In the genomic region with DNA sequence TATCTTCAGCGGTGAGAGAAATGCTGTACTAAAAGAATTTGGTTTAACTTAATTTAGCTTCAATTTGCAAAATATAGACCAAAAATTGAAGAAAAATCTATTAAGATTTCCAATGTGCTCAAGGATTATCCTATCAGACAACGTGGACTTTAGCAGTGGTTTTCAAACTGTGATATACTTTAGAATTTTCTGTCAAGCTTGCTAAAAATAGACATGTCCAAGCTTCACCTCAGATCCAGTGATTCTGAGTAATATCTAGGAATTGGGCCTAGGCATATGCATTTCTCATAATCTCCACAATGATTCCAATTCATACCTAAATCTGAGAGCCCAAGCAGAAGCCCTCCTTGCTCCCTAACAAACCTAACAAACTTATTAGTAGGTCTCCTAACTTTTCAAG, we compare ENCODE assay signal across 16 cellular contexts. TPM values are rescaled to one million over a fixed set of nuclear protein-coding genes. Genes with fewer than 3 reads are reported as not detected.
A peak's percentile ranks its signal among the peaks of the same experiment; 100 is the strongest.
DNase-seq lines count a peak whose midpoint lies in the region; ATAC-seq and TF ChIP-seq lines count a peak whose summit lies in the region.
"Had no signal": no experiment of that assay in that cellular context is flagged by ENCODE, and none has a peak within 500 bp of the region (broad histone marks: within the 10 kb centered on the region; RNA-seq: fewer than 3 reads in every experiment).

No MANE protein-coding gene starts in this region.

- H3K36me3 Mint-ChIP-seq in brain: peaks cover 5% of the 10 kb centered on the region

- H3K79me2 ChIP-seq in neural cell (replicated peaks; ENCODE audit: insufficient read depth, low read length): peaks cover 82% of the 10 kb centered on the region

- peak overlapping the region in 2 of 5 experiments; percentile 99 to 100 for H3K27ac Mint-ChIP-seq in brain
- H3K27ac Mint-ChIP-seq: B cell had no signal

- no peak overlapping the region for H3K4me3 ChIP-seq in BLaER1
- peak overlapping the region; percentile 85 for H3K4me3 ChIP-seq in HUES48 (ENCODE audit: low read depth, low read length)
- peak overlapping the region; percentile 80 for H3K4me3 ChIP-seq in neural cell (ENCODE audit: low read length)
- H3K4me3 ChIP-seq: lung had no signal

- H4K20me1 ChIP-seq in BLaER1 (peaks cover 77% of the 10 kb centered on the region), neural cell (ENCODE audit: insufficient read depth) (no peaks in the 10 kb centered on the region)

- H3K27ac ChIP-seq in BLaER1 (no peak overlapping the region), HUES48 (ENCODE audit: low read depth, low read length) (no peak overlapping the region), neural cell (ENCODE audit: low read length) (no peak overlapping the region)

- no peaks in the 10 kb centered on the region for H3K27me3 ChIP-seq in BLaER1
- H3K27me3 ChIP-seq in HUES48 (ENCODE audit: control insufficient read depth, insufficient read depth, low read length): no peaks in the 10 kb centered on the region
- no peaks in the 10 kb centered on the region for H3K27me3 ChIP-seq in neural cell (ENCODE audit: insufficient read depth, low read depth, low read length)

- peak overlapping the region; percentile 24 to 99 (median 97) for H3K4me3 Mint-ChIP-seq in brain

- TF ChIP-seq EP300 in neural cell (conservative IDR thresholded peaks at IDR 0.05; ENCODE audit: poor library complexity, severe bottlenecking): no peak

- TF ChIP-seq RAD21 in neural cell (conservative IDR thresholded peaks at IDR 0.05): no peak

- H3K4me1 ChIP-seq in BLaER1: peaks cover 33% of the 10 kb centered on the region
- peaks cover 56% of the 10 kb centered on the region for H3K4me1 ChIP-seq in HUES48 (ENCODE audit: control insufficient read depth, insufficient read depth, low read length)

- peaks cover 11% of the 10 kb centered on the region for H3K27me3 Mint-ChIP-seq in brain
- H3K27me3 Mint-ChIP-seq: B cell had no signal

- H3F3A ChIP-seq in neural cell (ENCODE audit: insufficient read depth, low read length, poor library complexity, severe bottlenecking): peaks cover 11% of the 10 kb centered on the region

- peaks cover 59% of the 10 kb centered on the region for H3K4me1 Mint-ChIP-seq in brain

- DNase-seq in stimulated activated CD8-positive, alpha-beta memory T cell treated with anti-CD3 and anti-CD28 coated beads, Interleukin-4, amount 100 ng/mL, for 48 hours: no peak
- DNase-seq in activated CD4-positive, alpha-beta T cell treated with anti-CD3 and anti-CD28 coated beads, Interleukin-2, amount 50 U/mL, for 1 hour: no peak
- DNase-seq in NCI-H2107 (lab: John Stamatoyannopoulos, UW): no peak
- DNase-seq: EL; hippocampal formation; NCI-H1930; posterior cingulate gyrus; SIG-M5; stimulated activated CD4-positive, alpha-beta T cell treated with anti-CD3 and anti-CD28 coated beads, Interleukin-2, amount 100 ng/mL, for 24 hours had no signal

- TF ChIP-seq CTCF in brain (conservative IDR thresholded peaks at IDR 0.05) (no peak), neural cell (IDR thresholded peaks at IDR 0.05; ENCODE audit: poor library complexity, severe bottlenecking) (no peak)

- H3K9me3 ChIP-seq in BLaER1 (peaks cover 5% of the 10 kb centered on the region; the same call in 1 of the 2 replicates), HUES48 (ENCODE audit: control insufficient read depth, insufficient read depth, low read length) (no peaks in the 10 kb centered on the region), neural cell (ENCODE audit: low read length) (no peaks in the 10 kb centered on the region)

- H3K4me2 ChIP-seq in BLaER1: peak overlapping the region; percentile 90
- H3K4me2 ChIP-seq in neural cell (ENCODE audit: low read length): peak overlapping the region; percentile 92

- ATAC-seq in GM18502 (IDR thresholded peaks at IDR 0.05; ENCODE audit: poor library complexity, unreplicated experiment): no peak

- H3K9me2 ChIP-seq in neural cell (ENCODE audit: insufficient read depth, low read length): no peaks in the 10 kb centered on the region

- no peak overlapping the region for H2AFZ ChIP-seq in neural cell (ENCODE audit: low read depth, low read length)

- no peak overlapping the region for H3K9ac ChIP-seq in BLaER1
- H3K9ac ChIP-seq in HUES48 (ENCODE audit: low read depth, low read length): no peak overlapping the region
- no peak overlapping the region for H3K9ac ChIP-seq in neural cell (ENCODE audit: low read length)

- H3K9me3 Mint-ChIP-seq in brain: no peaks in the 10 kb centered on the region

- H3K36me3 ChIP-seq in BLaER1 (peaks cover 8% of the 10 kb centered on the region), HUES48 (ENCODE audit: control insufficient read depth, insufficient read depth, low read length) (no peaks in the 10 kb centered on the region), neural cell (ENCODE audit: insufficient read depth, low read length) (no peaks in the 10 kb centered on the region)

TF ChIP-seq in neural cell, 6 proteins besides CTCF, POLR2A, EP300 and RAD21:
- TF ChIP-seq, protein P1, sequence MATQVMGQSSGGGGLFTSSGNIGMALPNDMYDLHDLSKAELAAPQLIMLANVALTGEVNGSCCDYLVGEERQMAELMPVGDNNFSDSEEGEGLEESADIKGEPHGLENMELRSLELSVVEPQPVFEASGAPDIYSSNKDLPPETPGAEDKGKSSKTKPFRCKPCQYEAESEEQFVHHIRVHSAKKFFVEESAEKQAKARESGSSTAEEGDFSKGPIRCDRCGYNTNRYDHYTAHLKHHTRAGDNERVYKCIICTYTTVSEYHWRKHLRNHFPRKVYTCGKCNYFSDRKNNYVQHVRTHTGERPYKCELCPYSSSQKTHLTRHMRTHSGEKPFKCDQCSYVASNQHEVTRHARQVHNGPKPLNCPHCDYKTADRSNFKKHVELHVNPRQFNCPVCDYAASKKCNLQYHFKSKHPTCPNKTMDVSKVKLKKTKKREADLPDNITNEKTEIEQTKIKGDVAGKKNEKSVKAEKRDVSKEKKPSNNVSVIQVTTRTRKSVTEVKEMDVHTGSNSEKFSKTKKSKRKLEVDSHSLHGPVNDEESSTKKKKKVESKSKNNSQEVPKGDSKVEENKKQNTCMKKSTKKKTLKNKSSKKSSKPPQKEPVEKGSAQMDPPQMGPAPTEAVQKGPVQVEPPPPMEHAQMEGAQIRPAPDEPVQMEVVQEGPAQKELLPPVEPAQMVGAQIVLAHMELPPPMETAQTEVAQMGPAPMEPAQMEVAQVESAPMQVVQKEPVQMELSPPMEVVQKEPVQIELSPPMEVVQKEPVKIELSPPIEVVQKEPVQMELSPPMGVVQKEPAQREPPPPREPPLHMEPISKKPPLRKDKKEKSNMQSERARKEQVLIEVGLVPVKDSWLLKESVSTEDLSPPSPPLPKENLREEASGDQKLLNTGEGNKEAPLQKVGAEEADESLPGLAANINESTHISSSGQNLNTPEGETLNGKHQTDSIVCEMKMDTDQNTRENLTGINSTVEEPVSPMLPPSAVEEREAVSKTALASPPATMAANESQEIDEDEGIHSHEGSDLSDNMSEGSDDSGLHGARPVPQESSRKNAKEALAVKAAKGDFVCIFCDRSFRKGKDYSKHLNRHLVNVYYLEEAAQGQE (IDR thresholded peaks at IDR 0.05; ENCODE audit: borderline replicate concordance): no peak
- TF ChIP-seq POLR2AphosphoS5 (IDR thresholded peaks at IDR 0.05) (no peak), SMC3 (conservative IDR thresholded peaks at IDR 0.05; ENCODE audit: poor library complexity) (no peak), EZH2 (IDR thresholded peaks at IDR 0.05; ENCODE audit: borderline replicate concordance, insufficient read depth, low read length, poor library complexity, severe bottlenecking) (no peak), MXI1 (conservative IDR thresholded peaks at IDR 0.05; ENCODE audit: poor library complexity, severe bottlenecking) (no peak), TAF1 (IDR thresholded peaks at IDR 0.05; ENCODE audit: low read depth) (no peak)

RNA-seq across cellular contexts. Expression of a gene that starts 3.4 kb away (rescaled TPM):
- polyA plus RNA-seq in brain (ENCODE audit: insufficient read depth, low read depth, low replicate concordance) (23.5 TPM), neural cell (22.5 and 22.6 TPM in 2 replicates)
- 47.0 and 59.2 TPM in 2 replicates for polyA minus RNA-seq in neural cell
